In the genomic region with DNA sequence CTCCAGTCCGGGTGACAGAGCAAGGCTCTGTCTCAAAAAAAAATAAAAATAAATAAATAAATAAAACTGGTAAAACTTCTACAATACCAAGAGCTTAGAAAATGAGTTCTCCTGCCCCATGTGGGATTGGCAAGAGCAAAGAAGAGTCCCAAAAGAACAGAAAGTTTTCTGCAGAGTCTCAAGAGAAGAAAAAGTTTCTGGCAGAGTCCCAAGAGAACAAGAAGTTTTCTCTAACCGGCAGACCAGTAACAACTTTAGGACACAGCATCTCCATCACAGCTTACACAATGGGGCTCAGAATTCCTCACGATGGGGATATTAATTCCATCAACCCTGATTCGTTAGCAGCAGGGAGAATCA, we compare ENCODE assay signal across 8 cellular contexts. TPM values are rescaled to one million over a fixed set of nuclear protein-coding genes. Genes with fewer than 3 reads are reported as not detected.
DNase-seq lines count a peak whose midpoint lies in the region; ATAC-seq, FAIRE-seq and TF ChIP-seq lines count a peak whose summit lies in the region.
"Had no signal": no experiment of that assay in that cellular context is flagged by ENCODE, and none has a peak within 500 bp of the region (broad histone marks: within the 10 kb centered on the region; RNA-seq: fewer than 3 reads in every experiment).

No MANE protein-coding gene starts in this region.

- dilution Hi-C loops in keratinocyte (cut with MboI; ENCODE audit: extremely low pct_ligation_motif_present, low sequenced_read_pairs), result no loop called here

- TF ChIP-seq CTCF in keratinocyte (optimal IDR thresholded peaks at IDR 0.05 in 1 of 3, IDR thresholded peaks at IDR 0.05 in 1 of 3, conservative IDR thresholded peaks at IDR 0.05 in 1 of 3; ENCODE audit: extremely low read depth in 1 of 3, insufficient read depth in 2 of 3, low read length in 3 of 3) (no peak), stomach (IDR thresholded peaks at IDR 0.05) (no peak)

- WGBS in HUES64, result 77% methylated on average over 3 of the region's 4 CpGs
- 22 to 47% (median 24%) methylated on average over 4 of the region's 4 CpGs for WGBS in stomach, 5 donors

- no peak overlapping the region for H2AFZ ChIP-seq in keratinocyte (ENCODE audit: control insufficient read depth, low read length)

- H4K20me1 ChIP-seq in keratinocyte (ENCODE audit: control insufficient read depth, extremely low read depth, insufficient read depth, low read length), result no peaks in the 10 kb centered on the region

- H3K4me1 ChIP-seq in HUES64 (ENCODE audit: insufficient read depth, low read length) (peaks cover 7% of the 10 kb centered on the region), keratinocyte (ENCODE audit: control insufficient read depth, extremely low read depth, insufficient read depth, low read length) (peaks cover 12% of the 10 kb centered on the region), stomach (peaks cover 23 to 41% (median 34%) of the 10 kb centered on the region in 4 donors)

- H3K9me3 ChIP-seq in HUES64 (ENCODE audit: insufficient read depth, low read depth, low read length), result no peaks in the 10 kb centered on the region
- no peaks in the 10 kb centered on the region for H3K9me3 ChIP-seq in keratinocyte (ENCODE audit: control insufficient read depth, low read depth, low read length)
- no peaks in the 10 kb centered on the region for H3K9me3 ChIP-seq in stomach

- H3K36me3 ChIP-seq in HUES64 (ENCODE audit: insufficient read depth, low read length) (no peaks in the 10 kb centered on the region), keratinocyte (ENCODE audit: control insufficient read depth in 2 of 2, extremely low read depth in 1 of 2, insufficient read depth in 2 of 2, low read length in 2 of 2) (peaks cover 0 to 3% of the 10 kb centered on the region in 2 experiments), stomach (peaks cover 0 to 24% (median 22%) of the 10 kb centered on the region in 4 donors)

- peaks cover 9% of the 10 kb centered on the region for H3K36me3 Mint-ChIP-seq in activated T-helper 2 cell treated with anti-CD3 and anti-CD28 coated beads, Interferon-gamma antibody, Interleukin-2, Interleukin-4, amounts not matched to agents 10 μg/mL and 5 μg/mL and 100 μg/mL, durations not matched to agents 14 hours and 24 hours and 36 hours (ENCODE audit: low read depth)

- TF ChIP-seq EP300 in stomach (IDR thresholded peaks at IDR 0.05), result no peak

- H3K9me3 Mint-ChIP-seq in activated T-helper 2 cell treated with anti-CD3 and anti-CD28 coated beads, Interferon-gamma antibody, Interleukin-2, Interleukin-4, amounts not matched to agents 10 μg/mL and 5 μg/mL and 100 μg/mL, durations not matched to agents 14 hours and 24 hours and 36 hours, result no peaks in the 10 kb centered on the region

- no peak for TF ChIP-seq POLR2A in stomach (IDR thresholded peaks at IDR 0.05)

- no peak for DNase-seq in activated T-helper 2 cell treated with anti-CD3 and anti-CD28 coated beads, Interferon-gamma antibody, Interleukin-2, Interleukin-4, amounts not matched to agents 10 μg/mL and 5 μg/mL and 100 μg/mL, durations not matched to agents 14 hours and 24 hours and 36 hours (ENCODE audit: low spot score)
- DNase-seq in keratinocyte (ENCODE audit: low read depth, low spot score), result no peak
- no peak for DNase-seq in stomach
- DNase-seq in COLO668 (lab: John Stamatoyannopoulos, UW; ENCODE audit: unreplicated experiment), result no peak
- DNase-seq in NCI-H510A (lab: John Stamatoyannopoulos, UW), result no peak
- DNase-seq: NCI-H524 treated with DMSO at 0.1 percent for 48 hours had no signal

- H3K4me3 ChIP-seq in HUES64 (ENCODE audit: low read length), result peak overlapping the region; percentile 66; the same call in 1 of the 2 replicates
- H3K4me3 ChIP-seq in keratinocyte (ENCODE audit: control insufficient read depth in 2 of 3, extremely low read depth in 1 of 3, insufficient read depth in 2 of 3, low read depth in 1 of 3, low read length in 3 of 3), result peak overlapping the region; percentile 69 to 81 (median 81)
- peak overlapping the region; percentile 68 to 90 (median 76) for H3K4me3 ChIP-seq in stomach

- peak overlapping the region; percentile 92 for H3K4me3 Mint-ChIP-seq in activated T-helper 2 cell treated with anti-CD3 and anti-CD28 coated beads, Interferon-gamma antibody, Interleukin-2, Interleukin-4, amounts not matched to agents 10 μg/mL and 5 μg/mL and 100 μg/mL, durations not matched to agents 14 hours and 24 hours and 36 hours (ENCODE audit: low read depth)

- H3K27ac Mint-ChIP-seq in activated T-helper 2 cell treated with anti-CD3 and anti-CD28 coated beads, Interferon-gamma antibody, Interleukin-2, Interleukin-4, amounts not matched to agents 10 μg/mL and 5 μg/mL and 100 μg/mL, durations not matched to agents 14 hours and 24 hours and 36 hours, result no peak overlapping the region

- peak overlapping the region; percentile 98 for H3K4me2 ChIP-seq in keratinocyte (ENCODE audit: control insufficient read depth, extremely low read depth, insufficient read depth, low read depth, low read length)

- no peaks in the 10 kb centered on the region for H3K9me1 ChIP-seq in keratinocyte (ENCODE audit: control insufficient read depth, extremely low read depth, insufficient read depth, low read length)

- peaks cover 5% of the 10 kb centered on the region for H3K27me3 Mint-ChIP-seq in activated T-helper 2 cell treated with anti-CD3 and anti-CD28 coated beads, Interferon-gamma antibody, Interleukin-2, Interleukin-4, amounts not matched to agents 10 μg/mL and 5 μg/mL and 100 μg/mL, durations not matched to agents 14 hours and 24 hours and 36 hours (ENCODE audit: low read depth)

- intact Hi-C loops in activated T-helper 2 cell treated with anti-CD3 and anti-CD28 coated beads, Interferon-gamma antibody, Interleukin-2, Interleukin-4, amounts not matched to agents 10 μg/mL and 5 μg/mL and 100 μg/mL, durations not matched to agents 14 hours and 24 hours and 36 hours (cut with micrococcal nuclease), result loop anchor here (5.0 kb wide), 1 partner anchor 99 kb away; no protein-coding TSS in a partner anchor
- intact Hi-C loops in stomach (cut with DNase I; ENCODE audit: low total_unique reads), result no loop called here

- no peaks in the 10 kb centered on the region for H3K79me2 ChIP-seq in keratinocyte (ENCODE audit: control insufficient read depth, insufficient read depth, low read length)

- peak; percentile 76 for FAIRE-seq in keratinocyte (lab: Jason Lieb, UNC)

- H3K9ac ChIP-seq in HUES64 (ENCODE audit: low read depth, low read length) (no peak overlapping the region), keratinocyte (ENCODE audit: control insufficient read depth, extremely low read depth, insufficient read depth, low read length) (peak overlapping the region; percentile 76)

- ATAC-seq in HG03039 (IDR thresholded peaks at IDR 0.05; ENCODE audit: unreplicated experiment), result no peak

- H3K27ac ChIP-seq in HUES64 (ENCODE audit: low read depth, low read length) (no peak overlapping the region), keratinocyte (ENCODE audit: control insufficient read depth, insufficient read depth, low read length) (no peak overlapping the region), stomach (peak overlapping the region in 3 of 5 donors; percentile 74 to 89 (median 82))

- H3K27me3 ChIP-seq in HUES64 (ENCODE audit: insufficient read depth, low read length) (no peaks in the 10 kb centered on the region), keratinocyte (ENCODE audit: control insufficient read depth, extremely low read depth, insufficient read depth, low read length) (peaks cover 8% of the 10 kb centered on the region), stomach (no peaks in the 10 kb centered on the region)

- peaks cover 10% of the 10 kb centered on the region for H3K4me1 Mint-ChIP-seq in activated T-helper 2 cell treated with anti-CD3 and anti-CD28 coated beads, Interferon-gamma antibody, Interleukin-2, Interleukin-4, amounts not matched to agents 10 μg/mL and 5 μg/mL and 100 μg/mL, durations not matched to agents 14 hours and 24 hours and 36 hours (ENCODE audit: low read depth)

RNA-seq across cellular contexts. Expression of a gene that starts 1.1 kb away (rescaled TPM):
- polyA plus RNA-seq in HUES64 (2013, experiment 1 of 2), result 4.6 TPM
- polyA plus RNA-seq in HUES64 (2013, experiment 2 of 2), result 6.5 TPM
- 20.2 and 25.2 TPM in 2 replicates for total RNA-seq in activated T-helper 2 cell treated with anti-CD3 and anti-CD28 coated beads, Interferon-gamma antibody, Interleukin-2, Interleukin-4, amounts not matched to agents 10 μg/mL and 5 μg/mL and 100 μg/mL, durations not matched to agents 14 hours and 24 hours and 36 hours
- polyA plus RNA-seq in keratinocyte, result 11.5 to 19.3 TPM (median 12.6 TPM) in 3 replicates
- polyA plus RNA-seq in keratinocyte (2011; ENCODE audit: low read depth), result 23.3 TPM
- 11.9 and 12.6 TPM in 2 replicates for polyA plus RNA-seq in keratinocyte (2011; cell fraction: cytosol; rRNA removed)
- polyA plus RNA-seq in keratinocyte (2011; cell fraction: nucleus; rRNA removed), result 27.4 and 31.4 TPM in 2 replicates
- 13.9 and 28.2 TPM in 2 replicates for polyA plus RNA-seq in keratinocyte (2012; ENCODE audit: low replicate concordance)
- 24.0 to 38.8 TPM (median 28.3 TPM) in 3 replicates for polyA minus RNA-seq in keratinocyte
- polyA minus RNA-seq in keratinocyte (2011; cell fraction: cytosol; rRNA and poly(A)+ RNA removed), result 29.4 TPM
- polyA minus RNA-seq in keratinocyte (2011; cell fraction: nucleus; rRNA and poly(A)+ RNA removed), result 21.1 and 43.2 TPM in 2 replicates
- 10 to 100 TPM in 4 of 5 donors, 1 to 10 TPM in 1; 7.0 to 62.0 (median 30.6) TPM for total RNA-seq in stomach
- polyA plus RNA-seq in stomach, result 1 to 10 TPM; 5.2 to 8.4 (median 8.0) TPM

Comparison
In these comparisons a context has a peak if more than half of its experiments do, and no peak if none do; other contexts are left out.
1. H3K27ac ChIP-seq: peak in stomach (3 of 5); none in HUES64 (single experiment) and keratinocyte (single experiment).
2. Peak in every context shown above with its lines, with median percentiles within 50 percentile points of each other: H3K4me3 ChIP-seq.